1 cellular context compared by ENCODE assay signal in the genomic region with DNA sequence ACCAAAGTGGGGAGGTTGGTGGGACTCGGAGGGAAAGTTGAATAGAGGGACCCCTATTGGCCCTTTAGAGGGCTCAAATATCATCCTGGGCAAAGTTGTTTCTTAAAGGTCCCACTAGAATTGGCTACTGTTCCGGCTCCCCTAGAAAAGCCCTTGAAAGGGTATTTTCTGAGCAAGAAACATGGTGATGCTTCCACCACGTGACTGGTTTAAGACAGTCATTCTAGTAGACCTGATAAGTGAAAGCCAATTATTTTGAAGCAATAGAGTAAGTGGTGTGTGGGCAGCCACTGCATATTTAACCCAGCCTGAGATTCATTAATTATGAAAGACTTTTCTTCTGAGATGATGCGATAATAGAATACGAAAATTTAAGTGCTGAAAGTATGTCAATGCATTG.
TF ChIP-seq lines count a peak whose summit lies in the region.

No MANE protein-coding gene starts in this region.

TF ChIP-seq in K562, 482 proteins besides CTCF, POLR2A, EP300 and RAD21:
- TF ChIP-seq, protein P1, sequence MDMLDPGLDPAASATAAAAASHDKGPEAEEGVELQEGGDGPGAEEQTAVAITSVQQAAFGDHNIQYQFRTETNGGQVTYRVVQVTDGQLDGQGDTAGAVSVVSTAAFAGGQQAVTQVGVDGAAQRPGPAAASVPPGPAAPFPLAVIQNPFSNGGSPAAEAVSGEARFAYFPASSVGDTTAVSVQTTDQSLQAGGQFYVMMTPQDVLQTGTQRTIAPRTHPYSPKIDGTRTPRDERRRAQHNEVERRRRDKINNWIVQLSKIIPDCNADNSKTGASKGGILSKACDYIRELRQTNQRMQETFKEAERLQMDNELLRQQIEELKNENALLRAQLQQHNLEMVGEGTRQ (CRISPR knock-in tag; IDR thresholded peaks at IDR 0.05): peak; percentile 57
TF ChIP-seq in K562: peak in this region for 1; not testable (repeated sequence) for 481.
